8 cellular contexts compared by ENCODE assay signal in genomic region chr9:132240860-132241482, GRCh38.
A peak's percentile ranks its signal among the peaks of the same experiment; 100 is the strongest.
DNase-seq lines count a peak whose midpoint lies in the region; ATAC-seq and TF ChIP-seq lines count a peak whose summit lies in the region.

No MANE protein-coding gene starts in this region.

- no peaks in the 10 kb centered on the region for H3K9me3 Mint-ChIP-seq in activated CD4-positive, alpha-beta memory T cell treated with anti-CD3 and anti-CD28 coated beads for 36 hours

- H3K4me1 ChIP-seq in BE2C (peaks cover 26% of the 10 kb centered on the region), right lobe of liver (peaks cover 0 to 6% (median 0%) of the 10 kb centered on the region in 4 donors)

- peak overlapping the region; percentile 93 for H3K4me3 Mint-ChIP-seq in activated CD4-positive, alpha-beta memory T cell treated with anti-CD3 and anti-CD28 coated beads for 36 hours

- peak; percentile 100 for DNase-seq in BE2C
- peak; percentile 90 for DNase-seq in NCI-H82 treated with DMSO at 0.1 percent for 48 hours (lab: John Stamatoyannopoulos, UW; ENCODE audit: unreplicated experiment)
- DNase-seq in activated CD4-positive, alpha-beta memory T cell treated with anti-CD3 and anti-CD28 coated beads for 36 hours: peak; percentile 99
- DNase-seq in dorsolateral prefrontal cortex: peak; percentile 70 to 97 (median 93)
- DNase-seq in right lobe of liver: peak; percentile 94 to 98 (median 98)
- peak; percentile 95 to 98 for DNase-seq in stimulated activated CD4-positive, alpha-beta T cell treated with anti-CD3 and anti-CD28 coated beads, Interleukin-2, amount 100 ng/mL, for 48 hours

- H3K27me3 Mint-ChIP-seq in activated CD4-positive, alpha-beta memory T cell treated with anti-CD3 and anti-CD28 coated beads for 36 hours: peaks cover 6% of the 10 kb centered on the region

- H3K4me3 ChIP-seq in BE2C (ENCODE audit: low read depth, low read length) (peak overlapping the region; percentile 61), dorsolateral prefrontal cortex (peak overlapping the region; percentile 44 to 79 (median 66)), right lobe of liver (peak overlapping the region; percentile 46 to 53 (median 46))

- TF ChIP-seq CTCF in BE2C (IDR thresholded peaks at IDR 0.05; ENCODE audit: low read depth, low read length) (no peak), dorsolateral prefrontal cortex (IDR thresholded peaks at IDR 0.05 in 54 of 56, conservative IDR thresholded peaks at IDR 0.05 in 2 of 56; ENCODE audit: low read depth in 1 of 56, partially characterized antibody in 56 of 56) (peak in 3 of 56 donors; percentile 3 to 25 (median 12)), right lobe of liver (IDR thresholded peaks at IDR 0.05) (no peak)

- no peaks in the 10 kb centered on the region for H3K36me3 Mint-ChIP-seq in activated CD4-positive, alpha-beta memory T cell treated with anti-CD3 and anti-CD28 coated beads for 36 hours

- CTCF ChIA-PET in activated CD4-positive, alpha-beta memory T cell treated with anti-CD3 and anti-CD28 coated beads for 36 hours (lab: Charles Lee): interaction anchor here (0.6 to 10.1 kb wide), 11 partner anchors 11 to 501 kb away, joined by 3 to 179 read pairs (median 8); partner anchors contain the start of genes DDX31 and GTF3C4

- WGBS in right lobe of liver (ENCODE audit: insufficient coverage, low coverage, low lambda C conversion rate, missing lambda C conversion rate): 4% methylated on average over 30 of the region's 62 CpGs

- POLR2A ChIA-PET in activated CD4-positive, alpha-beta memory T cell treated with anti-CD3 and anti-CD28 coated beads for 36 hours (lab: Charles Lee): interaction anchor here (1.0 kb wide), 2 partner anchors 114 to 483 kb away, joined by 3 read pairs; partner anchors contain the start of gene SETX

- H3K9me3 ChIP-seq in BE2C (no peaks in the 10 kb centered on the region), right lobe of liver (no peaks in the 10 kb centered on the region)

- peak overlapping the region; percentile 45 for H3K27ac Mint-ChIP-seq in activated CD4-positive, alpha-beta memory T cell treated with anti-CD3 and anti-CD28 coated beads for 36 hours

- peak overlapping the region in 49 of 59 donors; percentile 6 to 84 (median 64) for H3K27ac ChIP-seq in dorsolateral prefrontal cortex
- H3K27ac ChIP-seq in right lobe of liver: no peak overlapping the region

- ATAC-seq in GM19397 (IDR thresholded peaks at IDR 0.05; ENCODE audit: unreplicated experiment) (peak; percentile 66), HG03571 (IDR thresholded peaks at IDR 0.05; ENCODE audit: unreplicated experiment) (peak; percentile 66), right lobe of liver (peak; percentile 92 to 93 (median 92))

- TF ChIP-seq POLR2A in right lobe of liver (IDR thresholded peaks at IDR 0.05): peak; percentile 14

- H3K36me3 ChIP-seq in BE2C: no peaks in the 10 kb centered on the region
- H3K36me3 ChIP-seq in right lobe of liver: no peaks in the 10 kb centered on the region

- no peaks in the 10 kb centered on the region for H3K27me3 ChIP-seq in BE2C
- no peaks in the 10 kb centered on the region for H3K27me3 ChIP-seq in dorsolateral prefrontal cortex
- H3K27me3 ChIP-seq in right lobe of liver: no peaks in the 10 kb centered on the region

- H3K4me1 Mint-ChIP-seq in activated CD4-positive, alpha-beta memory T cell treated with anti-CD3 and anti-CD28 coated beads for 36 hours (ENCODE audit: low read depth): peaks cover 8% of the 10 kb centered on the region

- intact Hi-C loops in activated CD4-positive, alpha-beta memory T cell treated with anti-CD3 and anti-CD28 coated beads for 36 hours (cut with micrococcal nuclease): loop anchor here (2.0 kb wide), 1 partner anchor 18 kb away; no protein-coding TSS in a partner anchor
- intact Hi-C loops in dorsolateral prefrontal cortex (cut with DNase I): no loop called here
- intact Hi-C loops in right lobe of liver (cut with DNase I): no loop called here

Comparison
In these comparisons a context has a peak if more than half of its experiments do, and no peak if none do; other contexts are left out.
1. H3K27ac ChIP-seq: peak in dorsolateral prefrontal cortex (49 of 59); none in right lobe of liver (0 of 3).
2. Peak in every context shown above with its lines, with median percentiles within 50 percentile points of each other: DNase-seq, H3K4me3 ChIP-seq and ATAC-seq.